In the genomic region with DNA sequence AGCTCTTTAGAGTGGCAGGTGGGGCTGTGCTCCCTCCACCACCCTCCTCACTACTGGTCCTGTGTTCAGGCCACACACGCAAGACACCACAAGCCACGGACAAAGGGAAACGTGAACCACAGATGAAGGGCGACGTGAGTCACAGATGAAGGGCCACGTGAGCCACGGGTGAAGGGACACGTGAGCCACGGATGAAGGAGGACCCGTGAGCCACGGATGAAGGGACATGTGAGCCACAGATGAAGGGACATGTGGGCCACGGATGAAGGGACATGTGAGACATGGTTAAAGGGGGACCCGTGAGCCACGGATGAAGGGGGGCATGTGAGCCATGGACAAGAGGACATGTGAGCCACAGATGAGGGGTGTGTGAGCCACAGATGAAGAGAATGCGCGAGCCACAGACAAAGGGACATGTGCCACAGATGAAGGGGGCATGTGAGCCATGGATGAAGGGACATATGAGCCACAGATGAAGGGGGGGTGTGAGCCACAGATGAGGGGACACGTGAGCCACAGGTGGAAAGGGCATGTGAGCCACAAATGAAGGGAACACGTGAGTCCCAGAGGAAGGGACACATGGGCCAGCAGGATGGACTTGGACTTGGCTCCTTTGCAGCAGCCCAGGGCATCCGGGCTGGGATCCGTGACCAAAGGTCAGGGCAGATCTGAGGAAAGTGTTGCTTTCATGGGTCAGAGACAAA, we compare ENCODE assay signal across 2 cellular contexts.
TF ChIP-seq lines count a peak whose summit lies in the region.

No MANE protein-coding gene starts in this region.

TF ChIP-seq in HCT116, 20 proteins besides CTCF, POLR2A, EP300 and RAD21:
- TF ChIP-seq CBX3 (IDR thresholded peaks at IDR 0.05; ENCODE audit: low read depth): no peak
- TF ChIP-seq ZNF274 (IDR thresholded peaks at IDR 0.05; ENCODE audit: low read depth, low read length): no peak
- TF ChIP-seq CEBPB (IDR thresholded peaks at IDR 0.05; ENCODE audit: low read depth): no peak
- TF ChIP-seq TCF7L2 (IDR thresholded peaks at IDR 0.05; ENCODE audit: borderline replicate concordance, extremely low read depth, insufficient read depth, insufficient read length): no peak
- no peak for TF ChIP-seq SIN3A (IDR thresholded peaks at IDR 0.05; ENCODE audit: low read depth)
- TF ChIP-seq JUND (IDR thresholded peaks at IDR 0.05): no peak
- no peak for TF ChIP-seq ZFX (IDR thresholded peaks at IDR 0.05)
- no peak for TF ChIP-seq MAX (IDR thresholded peaks at IDR 0.05)
- TF ChIP-seq, protein P1, sequence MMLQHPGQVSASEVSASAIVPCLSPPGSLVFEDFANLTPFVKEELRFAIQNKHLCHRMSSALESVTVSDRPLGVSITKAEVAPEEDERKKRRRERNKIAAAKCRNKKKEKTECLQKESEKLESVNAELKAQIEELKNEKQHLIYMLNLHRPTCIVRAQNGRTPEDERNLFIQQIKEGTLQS (IDR thresholded peaks at IDR 0.05): no peak
- no peak for TF ChIP-seq YY1 (IDR thresholded peaks at IDR 0.05; ENCODE audit: extremely low read depth, insufficient replicate concordance, low read depth, low read length)
- TF ChIP-seq SRF (IDR thresholded peaks at IDR 0.05; ENCODE audit: low read depth): no peak
- no peak for TF ChIP-seq ELF1 (IDR thresholded peaks at IDR 0.05; ENCODE audit: borderline replicate concordance, low read depth)
- TF ChIP-seq REST (IDR thresholded peaks at IDR 0.05; ENCODE audit: low read depth): no peak
- no peak for TF ChIP-seq FOSL1 (IDR thresholded peaks at IDR 0.05; ENCODE audit: low read depth)
- TF ChIP-seq, protein P2, sequence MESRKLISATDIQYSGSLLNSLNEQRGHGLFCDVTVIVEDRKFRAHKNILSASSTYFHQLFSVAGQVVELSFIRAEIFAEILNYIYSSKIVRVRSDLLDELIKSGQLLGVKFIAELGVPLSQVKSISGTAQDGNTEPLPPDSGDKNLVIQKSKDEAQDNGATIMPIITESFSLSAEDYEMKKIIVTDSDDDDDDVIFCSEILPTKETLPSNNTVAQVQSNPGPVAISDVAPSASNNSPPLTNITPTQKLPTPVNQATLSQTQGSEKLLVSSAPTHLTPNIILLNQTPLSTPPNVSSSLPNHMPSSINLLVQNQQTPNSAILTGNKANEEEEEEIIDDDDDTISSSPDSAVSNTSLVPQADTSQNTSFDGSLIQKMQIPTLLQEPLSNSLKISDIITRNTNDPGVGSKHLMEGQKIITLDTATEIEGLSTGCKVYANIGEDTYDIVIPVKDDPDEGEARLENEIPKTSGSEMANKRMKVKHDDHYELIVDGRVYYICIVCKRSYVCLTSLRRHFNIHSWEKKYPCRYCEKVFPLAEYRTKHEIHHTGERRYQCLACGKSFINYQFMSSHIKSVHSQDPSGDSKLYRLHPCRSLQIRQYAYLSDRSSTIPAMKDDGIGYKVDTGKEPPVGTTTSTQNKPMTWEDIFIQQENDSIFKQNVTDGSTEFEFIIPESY (IDR thresholded peaks at IDR 0.05; ENCODE audit: extremely low read depth, insufficient replicate concordance, low read length): no peak
- no peak for TF ChIP-seq SP1 (IDR thresholded peaks at IDR 0.05; ENCODE audit: low read depth)
- no peak for TF ChIP-seq POLR2AphosphoS5 (IDR thresholded peaks at IDR 0.05; ENCODE audit: low read depth, low read length)
- TF ChIP-seq EZH2 (IDR thresholded peaks at IDR 0.05): no peak
- TF ChIP-seq EZH2phosphoT487 (IDR thresholded peaks at IDR 0.05; ENCODE audit: borderline replicate concordance): no peak

TF ChIP-seq in K562, 482 proteins besides CTCF, POLR2A, EP300 and RAD21:
- TF ChIP-seq ZBTB9 (CRISPR knock-in tag; IDR thresholded peaks at IDR 0.05) (peak; percentile 97), RBM22 (IDR thresholded peaks at IDR 0.05; ENCODE audit: low read depth, low read length, poor library complexity, severe bottlenecking) (no peak), NUFIP1 (IDR thresholded peaks at IDR 0.05; ENCODE audit: partially characterized antibody) (no peak), MAX (CRISPR knock-in tag; IDR thresholded peaks at IDR 0.05) (0 out of 2 replicates have a peak, but pooled peaks have one; percentile 42), ZNF175 (CRISPR knock-in tag; IDR thresholded peaks at IDR 0.05; ENCODE audit: low read depth) (no peak), MAFF (IDR thresholded peaks at IDR 0.05; ENCODE audit: low read length) (no peak)
